Comparison of ENCODE assay signal across 28 cellular contexts in genomic region chr19:10468133-10468532, GRCh38. TPM values are rescaled to one million over a fixed set of nuclear protein-coding genes. Genes with fewer than 3 reads are reported as not detected.
"Had no signal": no experiment of that assay in that cellular context is flagged by ENCODE, and none has a peak within 500 bp of the region (broad histone marks: within the 10 kb centered on the region; RNA-seq: fewer than 3 reads in every experiment).

No MANE protein-coding gene starts in this region.

- H3K36me3 ChIP-seq: ovary had no signal

- H3K4me1 ChIP-seq: gastrocnemius medialis, psoas muscle, sigmoid colon, stomach, thyroid gland, vagina had no signal

- ATAC-seq: esophagus mucosa; gastrocnemius medialis; left lobe of liver; mucosa of descending colon; natural killer cell treated with Interleukin-12 subunit alpha and Interleukin-12 subunit beta and Interleukin-15 and Interleukin-18, amount 100 ng/mL, for 72 hours; psoas muscle; stimulated activated effector memory CD8-positive, alpha-beta T cell treated with anti-CD3 and anti-CD28 coated beads, Interleukin-12 subunit alpha, Interleukin-12 subunit beta, amount 100 ng/mL, for 72 hours had no signal

- H3K4me3 ChIP-seq: gastrocnemius medialis, lung, mucosa of descending colon, ovary, psoas muscle, sigmoid colon, stomach, thyroid gland, vagina had no signal

- H3K27me3 ChIP-seq: gastrocnemius medialis, ovary, stomach, thyroid gland, vagina had no signal

- H3K9me3 ChIP-seq: gastrocnemius medialis, mucosa of descending colon, ovary, psoas muscle, sigmoid colon, stomach, thyroid gland, vagina had no signal

- DNase-seq: effector CD8-positive, alpha-beta T cell; endodermal cell; foreskin fibroblast; gastrocnemius medialis; head of caudate nucleus; kidney; mucosa of descending colon; naive B cell; nucleus accumbens; ovary; posterior cingulate gyrus; psoas muscle; right cardiac atrium; sigmoid colon; stimulated activated CD4-positive, alpha-beta T cell treated with anti-CD3 and anti-CD28 coated beads, Interleukin-2, amount 100 ng/mL, for 24 hours; stimulated activated CD4-positive, alpha-beta T cell treated with anti-CD3 and anti-CD28 coated beads, Interleukin-4, amount 100 ng/mL, for 24 hours; stimulated activated naive CD4-positive, alpha-beta T cell treated with Interleukin-2 at 50 U/mL for 16 hours; stomach; thyroid gland; trophoblast cell had no signal

- FAIRE-seq: kidney had no signal

- H3K27ac ChIP-seq: epithelial cell of prostate, gastrocnemius medialis, ovary, psoas muscle, sigmoid colon, stomach, thyroid gland, vagina had no signal

RNA-seq across cellular contexts. Expression of gene S1PR5, which starts 49.1 kb away (rescaled TPM):
- total RNA-seq: gastrocnemius medialis, renal cortical epithelial cell, sigmoid colon had no signal
